In genomic region chr19:4471400-4472173, GRCh38 we compare ENCODE assay signal across 9 cellular contexts. TPM values are rescaled to one million over a fixed set of nuclear protein-coding genes. Genes with fewer than 3 reads are reported as not detected.
DNase-seq lines count a peak whose midpoint lies in the region; ATAC-seq and TF ChIP-seq lines count a peak whose summit lies in the region.
"Had no signal": no experiment of that assay in that cellular context is flagged by ENCODE, and none has a peak within 500 bp of the region (broad histone marks: within the 10 kb centered on the region; RNA-seq: fewer than 3 reads in every experiment).

No MANE protein-coding gene starts in this region.

- H3K4me1 Mint-ChIP-seq in activated CD4-positive, alpha-beta T cell treated with anti-CD3 and anti-CD28 coated beads, Interleukin-2, amount 10 ng/mL, durations not matched to agents 7 days and 5 days: peaks cover 23% of the 10 kb centered on the region

- H3K27me3 ChIP-seq in BLaER1 treated with 17β-estradiol and CSF1 and Interleukin-3, amounts not matched to agents 10 nM and 100 nM: no peaks in the 10 kb centered on the region
- H3K27me3 ChIP-seq in left lung: no peaks in the 10 kb centered on the region

- H3K9ac ChIP-seq in BLaER1 treated with 17β-estradiol and CSF1 and Interleukin-3, amounts not matched to agents 10 nM and 100 nM: peak overlapping the region; percentile 78 to 94 (median 87)

- TF ChIP-seq CTCF in left lung (IDR thresholded peaks at IDR 0.05): no peak

- CTCF ChIA-PET in activated CD4-positive, alpha-beta T cell treated with anti-CD3 and anti-CD28 coated beads, Interleukin-2, amount 10 ng/mL, durations not matched to agents 7 days and 5 days (lab: Charles Lee): interaction anchor here (0.5 to 2.0 kb wide), 10 partner anchors 15 to 205 kb away, joined by 3 to 11 read pairs (median 4); partner anchors contain the start of genes MPND and SH3GL1

- H3K27me3 Mint-ChIP-seq in activated CD4-positive, alpha-beta T cell treated with anti-CD3 and anti-CD28 coated beads, Interleukin-2, amount 10 ng/mL, durations not matched to agents 7 days and 5 days: no peaks in the 10 kb centered on the region

- H3K4me1 ChIP-seq in BLaER1 treated with 17β-estradiol and CSF1 and Interleukin-3, amounts not matched to agents 10 nM and 100 nM: peaks cover 24 to 38% (median 35%) of the 10 kb centered on the region in 10 experiments
- peaks cover 12 to 24% of the 10 kb centered on the region in 2 donors for H3K4me1 ChIP-seq in left lung

- H3K9me3 ChIP-seq in BLaER1 treated with 17β-estradiol and CSF1 and Interleukin-3, amounts not matched to agents 10 nM and 100 nM (replicated peaks in 1 of 11): no peaks in the 10 kb centered on the region
- H3K9me3 ChIP-seq in left lung: no peaks in the 10 kb centered on the region

- H3K36me3 Mint-ChIP-seq in activated CD4-positive, alpha-beta T cell treated with anti-CD3 and anti-CD28 coated beads, Interleukin-2, amount 10 ng/mL, durations not matched to agents 7 days and 5 days (ENCODE audit: low read depth): peaks cover 2% of the 10 kb centered on the region

- H3K27ac Mint-ChIP-seq in activated CD4-positive, alpha-beta T cell treated with anti-CD3 and anti-CD28 coated beads, Interleukin-2, amount 10 ng/mL, durations not matched to agents 7 days and 5 days: no peak overlapping the region
- H3K27ac Mint-ChIP-seq: brain had no signal

- H3K9me3 Mint-ChIP-seq in activated CD4-positive, alpha-beta T cell treated with anti-CD3 and anti-CD28 coated beads, Interleukin-2, amount 10 ng/mL, durations not matched to agents 7 days and 5 days: no peaks in the 10 kb centered on the region
- H3K9me3 Mint-ChIP-seq: brain had no signal

- peak overlapping the region; percentile 94 to 99 (median 97) for H3K4me3 ChIP-seq in BLaER1 treated with 17β-estradiol and CSF1 and Interleukin-3, amounts not matched to agents 10 nM and 100 nM
- peak overlapping the region; percentile 84 to 94 for H3K4me3 ChIP-seq in left lung

- POLR2A ChIA-PET in activated CD4-positive, alpha-beta T cell treated with anti-CD3 and anti-CD28 coated beads, Interleukin-2, amount 10 ng/mL, durations not matched to agents 7 days and 5 days (lab: Charles Lee): no interaction called here

- peaks cover 11 to 18% (median 15%) of the 10 kb centered on the region in 11 experiments for H3K36me3 ChIP-seq in BLaER1 treated with 17β-estradiol and CSF1 and Interleukin-3, amounts not matched to agents 10 nM and 100 nM
- peaks cover 0 to 17% of the 10 kb centered on the region in 2 donors for H3K36me3 ChIP-seq in left lung

- peaks cover 0 to 30% (median 16%) of the 10 kb centered on the region in 11 experiments; a peak in 11 of 22 replicates for H4K20me1 ChIP-seq in BLaER1 treated with 17β-estradiol and CSF1 and Interleukin-3, amounts not matched to agents 10 nM and 100 nM

- H3K4me3 Mint-ChIP-seq in activated CD4-positive, alpha-beta T cell treated with anti-CD3 and anti-CD28 coated beads, Interleukin-2, amount 10 ng/mL, durations not matched to agents 7 days and 5 days: no peak overlapping the region

- DNase-seq in NCI-H526 treated with DMSO at 0.1 percent for 48 hours (lab: John Stamatoyannopoulos, UW): peak; percentile 100
- DNase-seq in activated CD4-positive, alpha-beta T cell treated with anti-CD3 and anti-CD28 coated beads, Interleukin-2, amount 10 ng/mL, durations not matched to agents 7 days and 5 days: peak; percentile 99
- DNase-seq in dermis microvascular lymphatic vessel endothelial cell (ENCODE audit: low read depth in 2 of 2): peak; percentile 100
- peak; percentile 95 to 98 for DNase-seq in left lung
- DNase-seq in stimulated activated CD4-positive, alpha-beta T cell treated with anti-CD3 and anti-CD28 coated beads, Interleukin-2, amount 100 ng/mL, for 4 hours (ENCODE audit: low read depth): peak; percentile 97

- H3K27ac ChIP-seq in BLaER1 treated with 17β-estradiol and CSF1 and Interleukin-3, amounts not matched to agents 10 nM and 100 nM: peak overlapping the region; percentile 60 to 93 (median 87)
- peak overlapping the region; percentile 86 to 95 for H3K27ac ChIP-seq in left lung

- peak overlapping the region; percentile 70 to 94 (median 86) for H3K4me2 ChIP-seq in BLaER1 treated with 17β-estradiol and CSF1 and Interleukin-3, amounts not matched to agents 10 nM and 100 nM

- ATAC-seq in GM19372 (IDR thresholded peaks at IDR 0.05; ENCODE audit: low read depth, unreplicated experiment): peak; percentile 80
- ATAC-seq in HG03520 (IDR thresholded peaks at IDR 0.05; ENCODE audit: unreplicated experiment): peak; percentile 72
- peak; percentile 94 for ATAC-seq in left lung

- intact Hi-C loops in left lung (cut with DNase I): no loop called here

RNA-seq across cellular contexts. Expression of gene HDGFL2, which starts 0.5 kb away (rescaled TPM):
- total RNA-seq in activated CD4-positive, alpha-beta T cell treated with anti-CD3 and anti-CD28 coated beads, Interleukin-2, amount 10 ng/mL, durations not matched to agents 7 days and 5 days: 10 to 100 TPM; 58.3 to 62.1 TPM
- total RNA-seq in dermis microvascular lymphatic vessel endothelial cell (37.3 and 41.8 TPM in 2 replicates), left lung (10 to 100 TPM; 30.9 to 36.6 TPM)

RNA-seq across cellular contexts. Expression of gene UBXN6, which starts 14.0 kb away (rescaled TPM):
- total RNA-seq in activated CD4-positive, alpha-beta T cell treated with anti-CD3 and anti-CD28 coated beads, Interleukin-2, amount 10 ng/mL, durations not matched to agents 7 days and 5 days: 10 to 100 TPM; 36.2 to 44.6 TPM
- 81.3 and 101 TPM in 2 replicates for total RNA-seq in dermis microvascular lymphatic vessel endothelial cell
- 10 to 100 TPM; 86.0 to 89.5 TPM for total RNA-seq in left lung

RNA-seq across cellular contexts. Expression of gene PLIN4, which starts 46.7 kb away (rescaled TPM):
- total RNA-seq in activated CD4-positive, alpha-beta T cell treated with anti-CD3 and anti-CD28 coated beads, Interleukin-2, amount 10 ng/mL, durations not matched to agents 7 days and 5 days: not detected
- total RNA-seq in dermis microvascular lymphatic vessel endothelial cell (0.64 and 1.4 TPM in 2 replicates), left lung (1 to 10 TPM; 1.2 to 4.0 TPM)

Comparison
In these comparisons a context has a peak if more than half of its experiments do, and no peak if none do; other contexts are left out.
1. Peak in every context shown above with its lines: DNase-seq, ATAC-seq, H3K4me3 ChIP-seq and H3K27ac ChIP-seq.